14 cellular contexts compared by ENCODE assay signal in genomic region chr12:111715242-111715641, GRCh38. TPM values are rescaled to one million over a fixed set of nuclear protein-coding genes. Genes with fewer than 3 reads are reported as not detected.
DNase-seq lines count a peak whose midpoint lies in the region; ATAC-seq, FAIRE-seq and TF ChIP-seq lines count a peak whose summit lies in the region.
"Had no signal": no experiment of that assay in that cellular context is flagged by ENCODE, and none has a peak within 500 bp of the region (broad histone marks: within the 10 kb centered on the region; RNA-seq: fewer than 3 reads in every experiment).

No MANE protein-coding gene starts in this region.

- FAIRE-seq in HepG2 (lab: Jason Lieb, UNC), result no peak

- H3K4me2 ChIP-seq in HepG2 (ENCODE audit: low read depth, low read length), result no peak overlapping the region

- TF ChIP-seq POLR2A in HepG2 (IDR thresholded peaks at IDR 0.05; ENCODE audit: insufficient read depth in 1 of 2, low read depth in 2 of 2, low read length in 2 of 2) (no peak), right lobe of liver (IDR thresholded peaks at IDR 0.05) (no peak), thyroid gland (IDR thresholded peaks at IDR 0.05) (no peak)

- CTCF ChIA-PET in HepG2 (lab: Yijun Ruan, JAX; ENCODE audit: low intra/inter-chr PET ratio, low total read pairs), result no interaction called here

- TF ChIP-seq CTCF in HepG2 (CRISPR knock-in tag; IDR thresholded peaks at IDR 0.05) (no peak), right lobe of liver (IDR thresholded peaks at IDR 0.05) (no peak), VCaP (conservative IDR thresholded peaks at IDR 0.05) (no peak), left lung (IDR thresholded peaks at IDR 0.05) (no peak), thyroid gland (IDR thresholded peaks at IDR 0.05) (no peak)

- no peak for TF ChIP-seq RAD21 in HepG2 (CRISPR knock-in tag; IDR thresholded peaks at IDR 0.05)

- H3K27me3 ChIP-seq in HepG2 (ENCODE audit: control insufficient read depth in 1 of 2, insufficient read depth in 2 of 2, low read length in 2 of 2) (no peaks in the 10 kb centered on the region), right lobe of liver (no peaks in the 10 kb centered on the region), left lung (no peaks in the 10 kb centered on the region), thyroid gland (no peaks in the 10 kb centered on the region), SJCRH30 (no peaks in the 10 kb centered on the region)
- H3K27me3 ChIP-seq: tibial nerve had no signal

- H3K79me2 ChIP-seq in HepG2 (ENCODE audit: insufficient read depth, low read length), result no peaks in the 10 kb centered on the region

- ATAC-seq in HepG2, result peak; percentile 39; the same call in 2 of the 3 replicates
- no peak for ATAC-seq in right lobe of liver
- peak; percentile 27 for ATAC-seq in left lung
- ATAC-seq: activated T-cell treated with anti-CD3 and anti-CD28 coated beads, Interleukin-2, amount 50 U/mL, for 4 hours; T-helper 17 cell had no signal

- no peaks in the 10 kb centered on the region for H3K9me3 ChIP-seq in HepG2 (ENCODE audit: low read length)
- H3K9me3 ChIP-seq in right lobe of liver, result no peaks in the 10 kb centered on the region
- H3K9me3 ChIP-seq in left lung, result no peaks in the 10 kb centered on the region
- H3K9me3 ChIP-seq in thyroid gland, result no peaks in the 10 kb centered on the region
- H3K9me3 ChIP-seq in SJCRH30 (replicated peaks), result no peaks in the 10 kb centered on the region
- H3K9me3 ChIP-seq: tibial nerve had no signal

- no peak overlapping the region for H3K9ac ChIP-seq in HepG2 (ENCODE audit: insufficient read depth, low read depth, low read length)

- DNase-seq in HepG2 (ENCODE audit: low spot score), result peak; percentile 4
- no peak for DNase-seq in right lobe of liver
- no peak for DNase-seq in left lung
- DNase-seq in thyroid gland, result peak; percentile 46 to 65
- DNase-seq in NCI-H345 treated with DMSO at 0.1 percent for 48 hours (lab: John Stamatoyannopoulos, UW; ENCODE audit: unreplicated experiment), result no peak
- no peak for DNase-seq in SJCRH30
- DNase-seq in stimulated activated CD8-positive, alpha-beta memory T cell treated with anti-CD3 and anti-CD28 coated beads, Interleukin-4, amount 100 ng/mL, for 48 hours, result no peak
- DNase-seq: activated CD4-positive, alpha-beta T cell treated with anti-CD3 and anti-CD28 coated beads for 4 hours; activated T-cell treated with anti-CD3 and anti-CD28 coated beads, Interleukin-2, amount 50 U/mL, for 4 hours; MM.1S; NCI-H526; T-helper 17 cell had no signal

- H2AFZ ChIP-seq in HepG2 (ENCODE audit: low read length), result no peak overlapping the region

- POLR2A ChIA-PET in HepG2 (lab: Yijun Ruan, JAX), result no interaction called here

- WGBS in HepG2 (ENCODE audit: low lambda C conversion rate), result 98% methylated on average over 3 of the region's 3 CpGs
- WGBS in right lobe of liver (ENCODE audit: insufficient coverage, low coverage, low lambda C conversion rate, missing lambda C conversion rate), result 50% methylated on average over 2 of the region's 3 CpGs
- WGBS in thyroid gland, 2 donors, result 44 to 48% methylated on average over 3 of the region's 3 CpGs

- H3K27ac ChIP-seq in HepG2 (ENCODE audit: extremely low read length, insufficient read depth, low read length) (no peak overlapping the region), right lobe of liver (no peak overlapping the region), VCaP (peak overlapping the region; percentile 44; the same call in 1 of the 2 replicates), left lung (no peak overlapping the region), thyroid gland (no peak overlapping the region), SJCRH30 (no peak overlapping the region)
- H3K27ac ChIP-seq: tibial nerve had no signal

- intact Hi-C loops in HepG2 (cut with micrococcal nuclease; ENCODE audit: unreplicated experiment) (no loop called here), right lobe of liver (cut with DNase I) (no loop called here), left lung (cut with DNase I) (no loop called here), thyroid gland (cut with DNase I) (no loop called here)

- H3K4me1 ChIP-seq in HepG2 (ENCODE audit: insufficient read depth, low read length) (no peaks in the 10 kb centered on the region), right lobe of liver (no peaks in the 10 kb centered on the region), left lung (no peaks in the 10 kb centered on the region), thyroid gland (peaks cover 0 to 4% of the 10 kb centered on the region in 2 donors), SJCRH30 (no peaks in the 10 kb centered on the region)
- H3K4me1 ChIP-seq: tibial nerve had no signal

- no TSS peak for BruUV-seq in HepG2 (replicated peaks; lab: Mats Ljungman, UMichigan)

- in situ Hi-C loops in HepG2 (cut with HindIII; ENCODE audit: extremely low pct_ligation_motif_present, low pct_unique_long_range_greater_than_20kb), result no loop called here

- no peaks in the 10 kb centered on the region for H4K20me1 ChIP-seq in HepG2 (ENCODE audit: insufficient read depth, low read length)

- H3K4me3 ChIP-seq in HepG2 (replicated peaks in 1 of 3; ENCODE audit: insufficient read depth in 1 of 3, low read depth in 2 of 3, low read length in 3 of 3), result no peak overlapping the region
- no peak overlapping the region for H3K4me3 ChIP-seq in right lobe of liver
- H3K4me3 ChIP-seq in left lung, result no peak overlapping the region
- no peak overlapping the region for H3K4me3 ChIP-seq in thyroid gland (replicated peaks in 1 of 3)
- H3K4me3 ChIP-seq in SJCRH30, result no peak overlapping the region
- H3K4me3 ChIP-seq: tibial nerve had no signal

- no peak for TF ChIP-seq EP300 in HepG2 (IDR thresholded peaks at IDR 0.05; ENCODE audit: low read depth in 2 of 2, low read length in 2 of 2)
- no peak for TF ChIP-seq EP300 in HepG2 (CRISPR knock-in tag; IDR thresholded peaks at IDR 0.05; ENCODE audit: borderline replicate concordance)

- peaks cover 10 to 39% of the 10 kb centered on the region in 2 experiments for H3K36me3 ChIP-seq in HepG2 (replicated peaks in 1 of 2; ENCODE audit: control insufficient read depth in 1 of 2, insufficient read depth in 2 of 2, low read length in 2 of 2)
- peaks cover 0 to 63% (median 19%) of the 10 kb centered on the region in 4 donors for H3K36me3 ChIP-seq in right lobe of liver
- peaks cover 0 to 91% of the 10 kb centered on the region in 2 donors for H3K36me3 ChIP-seq in left lung
- H3K36me3 ChIP-seq in thyroid gland, result peaks cover 10 to 20% of the 10 kb centered on the region in 2 donors
- peaks cover 3% of the 10 kb centered on the region; the same call in 1 of the 2 replicates for H3K36me3 ChIP-seq in SJCRH30

RNA-seq across cellular contexts. Expression of gene ACAD10, which starts 29.4 kb away (rescaled TPM):
- total RNA-seq in HepG2 (2016; rRNA removed; fragmentation: Illumina TruSeq; extraction: Trizol), result 4.7 and 15.2 TPM in 2 replicates
- 6.6 and 7.1 TPM in 2 replicates for total RNA-seq in HepG2 (2016; cell fraction: cytosol; rRNA removed; fragmentation: Illumina TruSeq; extraction: Trizol; ENCODE audit: low read depth)
- 4.6 and 15.0 TPM in 2 replicates for total RNA-seq in HepG2 (2016; cell fraction: insoluble cytoplasmic fraction; rRNA removed; fragmentation: Illumina TruSeq; extraction: Trizol)
- 4.4 and 7.0 TPM in 2 replicates for total RNA-seq in HepG2 (2016; cell fraction: membrane; rRNA removed; fragmentation: Illumina TruSeq; extraction: Trizol)
- total RNA-seq in HepG2 (2016; cell fraction: nucleus; rRNA removed; fragmentation: Illumina TruSeq; extraction: Trizol), result 21.7 and 22.3 TPM in 2 replicates
- 16.3 and 20.5 TPM in 2 replicates for polyA plus RNA-seq in HepG2 (2011; rRNA removed)
- 5.7 and 7.8 TPM in 2 replicates for polyA plus RNA-seq in HepG2 (2011; cell fraction: cytosol; rRNA removed)
- polyA plus RNA-seq in HepG2 (2011; cell fraction: nucleus; rRNA removed), result 121 and 145 TPM in 2 replicates
- 15.1 and 17.6 TPM in 2 replicates for polyA plus RNA-seq in HepG2 (2012)
- polyA plus RNA-seq in HepG2 (2016; cell fraction: cytosol; fragmentation: Illumina TruSeq; extraction: Trizol; ENCODE audit: low read depth), result 0.63 and 0.75 TPM in 2 replicates
- 2.6 and 3.0 TPM in 2 replicates for polyA plus RNA-seq in HepG2 (2016; cell fraction: insoluble cytoplasmic fraction; fragmentation: Illumina TruSeq; extraction: Trizol; ENCODE audit: low read depth)
- 1.0 and 1.6 TPM in 2 replicates for polyA plus RNA-seq in HepG2 (2016; cell fraction: membrane; fragmentation: Illumina TruSeq; extraction: Trizol; ENCODE audit: low read depth)
- 32.8 and 40.3 TPM in 2 replicates for polyA plus RNA-seq in HepG2 (2016; cell fraction: nucleus; fragmentation: Illumina TruSeq; extraction: Trizol; ENCODE audit: insufficient read depth, low read depth)
- 35.4 and 39.1 TPM in 2 replicates for polyA minus RNA-seq in HepG2 (2011; rRNA and poly(A)+ RNA removed; ENCODE audit: low replicate concordance)
- 11.3 and 12.3 TPM in 2 replicates for polyA minus RNA-seq in HepG2 (2011; cell fraction: cytosol; rRNA and poly(A)+ RNA removed)
- 49.6 and 61.3 TPM in 2 replicates for polyA minus RNA-seq in HepG2 (2011; cell fraction: nucleus; rRNA and poly(A)+ RNA removed)
- 10 to 100 TPM; 24.7 to 41.7 (median 26.8) TPM for total RNA-seq in right lobe of liver
- 10 to 100 TPM; 19.8 to 23.3 TPM for total RNA-seq in left lung
- total RNA-seq in thyroid gland, result 10 to 100 TPM; 43.0 to 65.5 (median 52.8) TPM
- 10.1 and 11.5 TPM in 2 replicates for total RNA-seq in SJCRH30 (2014; rRNA removed; shearing (Covaris generic))

RNA-seq across cellular contexts. Expression of gene BRAP, which starts 29.5 kb away (rescaled TPM):
- total RNA-seq in HepG2 (2016; rRNA removed; fragmentation: Illumina TruSeq; extraction: Trizol), result 15.4 and 18.3 TPM in 2 replicates
- total RNA-seq in HepG2 (2016; cell fraction: cytosol; rRNA removed; fragmentation: Illumina TruSeq; extraction: Trizol; ENCODE audit: low read depth), result 9.1 and 9.3 TPM in 2 replicates
- total RNA-seq in HepG2 (2016; cell fraction: insoluble cytoplasmic fraction; rRNA removed; fragmentation: Illumina TruSeq; extraction: Trizol), result 15.3 and 17.4 TPM in 2 replicates
- 11.0 and 11.6 TPM in 2 replicates for total RNA-seq in HepG2 (2016; cell fraction: membrane; rRNA removed; fragmentation: Illumina TruSeq; extraction: Trizol)
- 7.4 and 9.6 TPM in 2 replicates for total RNA-seq in HepG2 (2016; cell fraction: nucleus; rRNA removed; fragmentation: Illumina TruSeq; extraction: Trizol)
- polyA plus RNA-seq in HepG2 (2011; rRNA removed), result 8.1 TPM in 2 replicates
- 7.1 and 9.2 TPM in 2 replicates for polyA plus RNA-seq in HepG2 (2011; cell fraction: cytosol; rRNA removed)
- 3.7 and 5.1 TPM in 2 replicates for polyA plus RNA-seq in HepG2 (2011; cell fraction: nucleus; rRNA removed)
- polyA plus RNA-seq in HepG2 (2012), result 7.4 and 7.7 TPM in 2 replicates
- polyA plus RNA-seq in HepG2 (2016; cell fraction: cytosol; fragmentation: Illumina TruSeq; extraction: Trizol; ENCODE audit: low read depth), result 4.6 and 4.9 TPM in 2 replicates
- 16.9 and 18.1 TPM in 2 replicates for polyA plus RNA-seq in HepG2 (2016; cell fraction: insoluble cytoplasmic fraction; fragmentation: Illumina TruSeq; extraction: Trizol; ENCODE audit: low read depth)
- polyA plus RNA-seq in HepG2 (2016; cell fraction: membrane; fragmentation: Illumina TruSeq; extraction: Trizol; ENCODE audit: low read depth), result 6.8 and 7.2 TPM in 2 replicates
- 12.3 and 12.5 TPM in 2 replicates for polyA plus RNA-seq in HepG2 (2016; cell fraction: nucleus; fragmentation: Illumina TruSeq; extraction: Trizol; ENCODE audit: insufficient read depth, low read depth)
- polyA minus RNA-seq in HepG2 (2011; rRNA and poly(A)+ RNA removed; ENCODE audit: low replicate concordance), result 11.3 and 27.4 TPM in 2 replicates
- 8.6 and 10.2 TPM in 2 replicates for polyA minus RNA-seq in HepG2 (2011; cell fraction: cytosol; rRNA and poly(A)+ RNA removed)
- polyA minus RNA-seq in HepG2 (2011; cell fraction: nucleus; rRNA and poly(A)+ RNA removed), result 11.1 and 13.4 TPM in 2 replicates
- total RNA-seq in right lobe of liver, result 1 to 10 TPM; 5.3 to 8.1 (median 7.5) TPM
- 10 to 100 TPM; 15.2 to 15.3 TPM for total RNA-seq in left lung
- total RNA-seq in thyroid gland, result 10 to 100 TPM; 18.4 to 23.5 (median 21.9) TPM
- total RNA-seq in SJCRH30 (2014; rRNA removed; shearing (Covaris generic)), result 17.2 and 20.2 TPM in 2 replicates

RNA-seq across cellular contexts. Expression of gene ALDH2, which starts 51.5 kb away (rescaled TPM):
- 72.8 and 103 TPM in 2 replicates for total RNA-seq in HepG2 (2016; rRNA removed; fragmentation: Illumina TruSeq; extraction: Trizol)
- 8.4 and 10.0 TPM in 2 replicates for total RNA-seq in HepG2 (2016; cell fraction: cytosol; rRNA removed; fragmentation: Illumina TruSeq; extraction: Trizol; ENCODE audit: low read depth)
- total RNA-seq in HepG2 (2016; cell fraction: insoluble cytoplasmic fraction; rRNA removed; fragmentation: Illumina TruSeq; extraction: Trizol), result 66.6 and 111 TPM in 2 replicates
- total RNA-seq in HepG2 (2016; cell fraction: membrane; rRNA removed; fragmentation: Illumina TruSeq; extraction: Trizol), result 21.1 and 23.4 TPM in 2 replicates
- total RNA-seq in HepG2 (2016; cell fraction: nucleus; rRNA removed; fragmentation: Illumina TruSeq; extraction: Trizol), result 30.1 and 34.3 TPM in 2 replicates
- 67.8 and 78.8 TPM in 2 replicates for polyA plus RNA-seq in HepG2 (2011; rRNA removed)
- 60.0 and 72.7 TPM in 2 replicates for polyA plus RNA-seq in HepG2 (2011; cell fraction: cytosol; rRNA removed)
- 56.8 and 58.9 TPM in 2 replicates for polyA plus RNA-seq in HepG2 (2011; cell fraction: nucleus; rRNA removed)
- polyA plus RNA-seq in HepG2 (2012), result 46.9 and 67.0 TPM in 2 replicates
- 21.3 and 21.9 TPM in 2 replicates for polyA plus RNA-seq in HepG2 (2016; cell fraction: cytosol; fragmentation: Illumina TruSeq; extraction: Trizol; ENCODE audit: low read depth)
- polyA plus RNA-seq in HepG2 (2016; cell fraction: insoluble cytoplasmic fraction; fragmentation: Illumina TruSeq; extraction: Trizol; ENCODE audit: low read depth), result 133 and 139 TPM in 2 replicates
- 31.6 and 34.9 TPM in 2 replicates for polyA plus RNA-seq in HepG2 (2016; cell fraction: membrane; fragmentation: Illumina TruSeq; extraction: Trizol; ENCODE audit: low read depth)
- 105 and 114 TPM in 2 replicates for polyA plus RNA-seq in HepG2 (2016; cell fraction: nucleus; fragmentation: Illumina TruSeq; extraction: Trizol; ENCODE audit: insufficient read depth, low read depth)
- polyA minus RNA-seq in HepG2 (2011; rRNA and poly(A)+ RNA removed; ENCODE audit: low replicate concordance), result 3.8 and 84.5 TPM in 2 replicates
- polyA minus RNA-seq in HepG2 (2011; cell fraction: cytosol; rRNA and poly(A)+ RNA removed), result 39.2 and 47.6 TPM in 2 replicates
- polyA minus RNA-seq in HepG2 (2011; cell fraction: nucleus; rRNA and poly(A)+ RNA removed), result 13.9 and 14.5 TPM in 2 replicates
- 1,000 to 10,000 TPM in 2 of 6 experiments, 100 to 1,000 TPM in 4; 287 to 1,060 (median 749) TPM for total RNA-seq in right lobe of liver
- total RNA-seq in left lung, result 100 to 1,000 TPM; 239 to 289 TPM
- total RNA-seq in thyroid gland, result 100 to 1,000 TPM in 2 of 4 donors, 10 to 100 TPM in 2; 90.7 to 112 (median 97.8) TPM
- 0.79 and 2.0 TPM in 2 replicates for total RNA-seq in SJCRH30 (2014; rRNA removed; shearing (Covaris generic))

Comparison
In these comparisons a context has a peak if more than half of its experiments do, and no peak if none do; other contexts are left out.
1. ATAC-seq: peak in HepG2 (single experiment) and left lung (single experiment); none in right lobe of liver (0 of 4).
2. DNase-seq: peak in HepG2 (single experiment) and thyroid gland (2 of 2); none in right lobe of liver (0 of 3), left lung (0 of 2), NCI-H345 treated with DMSO at 0.1 percent for 48 hours (single experiment), SJCRH30 (0 of 2) and stimulated activated CD8-positive, alpha-beta memory T cell treated with anti-CD3 and anti-CD28 coated beads, Interleukin-4, amount 100 ng/mL, for 48 hours (single experiment).